Comparison of ENCODE assay signal across 31 cellular contexts in the genomic region with DNA sequence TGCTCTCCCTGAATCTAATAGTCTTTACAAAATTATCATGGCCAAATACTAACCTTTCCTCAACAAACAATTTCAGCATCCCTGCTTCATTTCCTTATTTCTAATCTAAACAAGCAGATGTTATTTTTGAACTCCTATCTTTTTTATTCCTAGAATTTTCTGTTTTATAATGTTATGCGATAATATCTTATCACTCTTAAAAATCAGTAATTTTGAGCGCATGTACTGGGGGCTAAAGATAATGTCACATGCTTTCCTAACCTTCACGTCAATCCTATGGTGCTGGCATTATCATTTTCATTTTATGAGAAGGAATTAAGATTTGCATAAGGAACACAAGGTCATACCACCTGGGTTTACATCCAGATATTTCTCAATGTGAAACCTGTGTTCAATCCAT.
"Had no signal": no experiment of that assay in that cellular context is flagged by ENCODE, and none has a peak within 500 bp of the region (broad histone marks: within the 10 kb centered on the region; RNA-seq: fewer than 3 reads in every experiment).

No MANE protein-coding gene starts in this region.

- H3K36me3 ChIP-seq: MG63 had no signal

- H3K4me3 ChIP-seq: MG63 had no signal

- H3K27me3 ChIP-seq: MG63 had no signal

- DNase-seq: Karpas-422, Kasumi-1, MG63, MM.1S, MV-4-11, NCI-H1048, NCI-H1092, NCI-H1092 treated with DMSO at 0.1 percent for 48 hours, NCI-H1105, NCI-H1105 treated with DMSO at 0.1 percent for 48 hours, NCI-H1417 treated with DMSO at 0.1 percent for 48 hours, NCI-H1436, NCI-H1436 treated with DMSO at 0.1 percent for 48 hours, NCI-H146, NCI-H1694, NCI-H1694 treated with DMSO at 0.1 percent for 48 hours, NCI-H187, NCI-H187 treated with DMSO at 0.1 percent for 48 hours, NCI-H2029, NCI-H2029 treated with DMSO at 0.1 percent for 48 hours, NCI-H2081, NCI-H2081 treated with DMSO at 0.1 percent for 48 hours, NCI-H2107, NCI-H2171, NCI-H2171 treated with DMSO at 0.1 percent for 48 hours, NCI-H2227 treated with DMSO at 0.1 percent for 48 hours, NCI-H226, NCI-H446, NCI-H446 treated with DMSO at 0.1 percent for 48 hours, NCI-H510A, NCI-H510A treated with DMSO at 0.1 percent for 48 hours had no signal
